ENCODE assay signal across 21 cellular contexts in the genomic region with DNA sequence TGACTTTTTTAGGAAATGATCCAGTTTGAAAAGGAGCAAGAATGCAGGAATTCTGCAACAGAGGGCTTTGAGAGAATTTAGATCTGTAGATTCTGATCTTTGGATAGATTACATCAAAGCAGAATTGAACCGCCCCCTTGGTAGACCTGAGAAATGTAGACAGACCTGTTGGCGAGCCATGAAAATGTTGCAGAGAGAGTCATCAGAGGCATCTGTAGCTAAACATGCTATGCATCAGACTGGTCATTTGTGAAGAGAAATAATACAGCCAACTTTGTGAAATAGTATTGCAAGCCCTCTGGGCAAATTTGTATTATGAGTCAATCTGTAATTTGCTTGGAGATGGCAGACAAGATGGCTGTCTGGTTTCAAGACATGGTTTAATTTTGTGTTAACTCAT. TPM values are rescaled to one million over a fixed set of nuclear protein-coding genes. Genes with fewer than 3 reads are reported as not detected.
DNase-seq lines count a peak whose midpoint lies in the region; ATAC-seq, FAIRE-seq and TF ChIP-seq lines count a peak whose summit lies in the region.
"Had no signal": no experiment of that assay in that cellular context is flagged by ENCODE, and none has a peak within 500 bp of the region (broad histone marks: within the 10 kb centered on the region; RNA-seq: fewer than 3 reads in every experiment).

No MANE protein-coding gene starts in this region.

- no peak overlapping the region for H2AFZ ChIP-seq in endothelial cell of umbilical vein (ENCODE audit: low read depth, low read length)

- POLR2A ChIA-PET in endothelial cell of umbilical vein (lab: Charles Lee): no interaction called here

- FAIRE-seq in endothelial cell of umbilical vein (lab: Jason Lieb, UNC): no peak
- FAIRE-seq: islet of Langerhans, TTC549 had no signal

- no peak for ATAC-seq in activated CD8-positive, alpha-beta memory T cell treated with anti-CD3 and anti-CD28 coated beads, Interleukin-2, amount 10 ng/mL, durations not matched to agents 7 days and 5 days
- no peak for ATAC-seq in GM19023 (IDR thresholded peaks at IDR 0.05; ENCODE audit: unreplicated experiment)
- ATAC-seq: naive thymus-derived CD4-positive, alpha-beta T cell; right cardiac atrium; stimulated activated effector memory CD8-positive, alpha-beta T cell treated with anti-CD3 and anti-CD28 coated beads, Interleukin-12 subunit alpha, Interleukin-12 subunit beta, amount 100 ng/mL, for 72 hours had no signal

- CTCF ChIA-PET in endothelial cell of umbilical vein (lab: Charles Lee): no interaction called here
- CTCF ChIA-PET in activated CD8-positive, alpha-beta memory T cell treated with anti-CD3 and anti-CD28 coated beads, Interleukin-2, amount 10 ng/mL, durations not matched to agents 7 days and 5 days (lab: Charles Lee): interaction anchor here (0.7 kb wide), 1 partner anchor 32 kb away, joined by 3 read pairs; no protein-coding TSS in a partner anchor

- TF ChIP-seq CTCF in endothelial cell of umbilical vein (IDR thresholded peaks at IDR 0.05; ENCODE audit: extremely low read depth in 1 of 2, insufficient read depth in 1 of 2, low read depth in 1 of 2, low read length in 2 of 2) (no peak), mesothelial cell of epicardium (IDR thresholded peaks at IDR 0.05; ENCODE audit: unreplicated experiment) (no peak)

- H4K20me1 ChIP-seq in endothelial cell of umbilical vein (replicated peaks; ENCODE audit: control insufficient read depth, extremely low read depth, insufficient read depth, low read length): no peaks in the 10 kb centered on the region

- H3K79me2 ChIP-seq in endothelial cell of umbilical vein (ENCODE audit: control insufficient read depth, insufficient read depth, low read length): peaks cover under 1% of the 10 kb centered on the region

- H3K4me1 ChIP-seq in endothelial cell of umbilical vein (ENCODE audit: control insufficient read depth, extremely low read depth, insufficient read depth, low read length): peaks cover 29% of the 10 kb centered on the region
- H3K4me1 ChIP-seq: colonic mucosa, testis had no signal

- H3K4me1 Mint-ChIP-seq in mesothelial cell of epicardium: peaks cover 34% of the 10 kb centered on the region
- H3K4me1 Mint-ChIP-seq in activated CD8-positive, alpha-beta memory T cell treated with anti-CD3 and anti-CD28 coated beads, Interleukin-2, amount 10 ng/mL, durations not matched to agents 7 days and 5 days: peaks cover 8% of the 10 kb centered on the region

- H3K27ac ChIP-seq in endothelial cell of umbilical vein (ENCODE audit: insufficient read depth, low read depth, low read length): peak overlapping the region; percentile 95
- H3K27ac ChIP-seq: colonic mucosa, testis had no signal

- H3K4me3 Mint-ChIP-seq in mesothelial cell of epicardium: no peak overlapping the region
- H3K4me3 Mint-ChIP-seq in activated CD8-positive, alpha-beta memory T cell treated with anti-CD3 and anti-CD28 coated beads, Interleukin-2, amount 10 ng/mL, durations not matched to agents 7 days and 5 days: no peak overlapping the region
- H3K4me3 Mint-ChIP-seq: naive thymus-derived CD4-positive, alpha-beta T cell; stimulated activated effector memory CD8-positive, alpha-beta T cell treated with anti-CD3 and anti-CD28 coated beads, Interleukin-12 subunit alpha, Interleukin-12 subunit beta, amount 100 ng/mL, for 72 hours had no signal

- no peak overlapping the region for H3K4me3 ChIP-seq in endothelial cell of umbilical vein (replicated peaks in 1 of 3; ENCODE audit: insufficient read depth in 1 of 3, low read depth in 1 of 3, low read length in 3 of 3)
- H3K4me3 ChIP-seq: colonic mucosa, testis had no signal

- H3K27me3 ChIP-seq in endothelial cell of umbilical vein (ENCODE audit: control insufficient read depth in 2 of 2, insufficient read depth in 2 of 2, low read length in 2 of 2): no peaks in the 10 kb centered on the region
- H3K27me3 ChIP-seq: brain microvascular endothelial cell, colonic mucosa, testis had no signal

- no peak for TF ChIP-seq POLR2A in endothelial cell of umbilical vein (IDR thresholded peaks at IDR 0.05; ENCODE audit: low read depth, low read length)

- BruUV-seq in endothelial cell of umbilical vein (replicated peaks; lab: Mats Ljungman, UMichigan): no TSS peak

- H3K27ac Mint-ChIP-seq in mesothelial cell of epicardium: peak overlapping the region; percentile 92
- H3K27ac Mint-ChIP-seq in activated CD8-positive, alpha-beta memory T cell treated with anti-CD3 and anti-CD28 coated beads, Interleukin-2, amount 10 ng/mL, durations not matched to agents 7 days and 5 days: no peak overlapping the region
- H3K27ac Mint-ChIP-seq: activated T-helper 2 cell treated with anti-CD3 and anti-CD28 coated beads, Interferon-gamma antibody, Interleukin-2, Interleukin-4, amounts not matched to agents 10 μg/mL and 5 μg/mL and 100 μg/mL, durations not matched to agents 14 hours and 24 hours and 36 hours; CD8-positive, alpha-beta memory T cell; stimulated activated effector memory CD8-positive, alpha-beta T cell treated with anti-CD3 and anti-CD28 coated beads, Interleukin-12 subunit alpha, Interleukin-12 subunit beta, amount 100 ng/mL, for 72 hours had no signal

- H3K9ac ChIP-seq in endothelial cell of umbilical vein (replicated peaks; ENCODE audit: extremely low read depth, insufficient read depth, low read length): no peak overlapping the region

- no peaks in the 10 kb centered on the region for H3K36me3 Mint-ChIP-seq in mesothelial cell of epicardium
- H3K36me3 Mint-ChIP-seq in activated CD8-positive, alpha-beta memory T cell treated with anti-CD3 and anti-CD28 coated beads, Interleukin-2, amount 10 ng/mL, durations not matched to agents 7 days and 5 days: peaks cover 18% of the 10 kb centered on the region
- H3K36me3 Mint-ChIP-seq: stimulated activated effector memory CD8-positive, alpha-beta T cell treated with anti-CD3 and anti-CD28 coated beads, Interleukin-12 subunit alpha, Interleukin-12 subunit beta, amount 100 ng/mL, for 72 hours had no signal

- H3K4me2 ChIP-seq in endothelial cell of umbilical vein (ENCODE audit: insufficient read depth, low read length): no peak overlapping the region

- H3K27me3 Mint-ChIP-seq in mesothelial cell of epicardium (ENCODE audit: low read depth): no peaks in the 10 kb centered on the region
- no peaks in the 10 kb centered on the region for H3K27me3 Mint-ChIP-seq in activated CD8-positive, alpha-beta memory T cell treated with anti-CD3 and anti-CD28 coated beads, Interleukin-2, amount 10 ng/mL, durations not matched to agents 7 days and 5 days
- H3K27me3 Mint-ChIP-seq: CD8-positive, alpha-beta memory T cell; naive thymus-derived CD4-positive, alpha-beta T cell had no signal

- no peaks in the 10 kb centered on the region for H3K36me3 ChIP-seq in endothelial cell of umbilical vein (ENCODE audit: control insufficient read depth in 2 of 2, extremely low read depth in 1 of 2, insufficient read depth in 2 of 2, low read length in 2 of 2)
- H3K36me3 ChIP-seq: brain microvascular endothelial cell, colonic mucosa had no signal

- DNase-seq in EH (ENCODE audit: low read depth) (peak; percentile 36), LoVo (ENCODE audit: low spot score) (peak; percentile 24), endothelial cell of umbilical vein (ENCODE audit: low read depth, low spot score) (no peak), mesothelial cell of epicardium (ENCODE audit: low spot score in 2 of 2, unreplicated experiment in 2 of 2) (no peak), NCI-H146 treated with DMSO at 0.1 percent for 48 hours (lab: John Stamatoyannopoulos, UW; ENCODE audit: unreplicated experiment) (no peak)
- DNase-seq in activated CD8-positive, alpha-beta memory T cell treated with anti-CD3 and anti-CD28 coated beads, Interleukin-2, amount 10 ng/mL, durations not matched to agents 7 days and 5 days: no peak
- DNase-seq in activated CD4-positive, CD25-positive, alpha-beta regulatory T cell treated with anti-CD3 and anti-CD28 coated beads, Interleukin-2, amount 50 U/mL, for 72 hours: no peak
- DNase-seq: activated CD4-positive, alpha-beta T cell treated with anti-CD3 and anti-CD28 coated beads for 48 hours; brain microvascular endothelial cell; CD8-positive, alpha-beta memory T cell; colonic mucosa; hippocampal formation; naive thymus-derived CD4-positive, alpha-beta T cell; NCI-H526; right cardiac atrium; testis had no signal

- intact Hi-C loops in endothelial cell of umbilical vein (cut with micrococcal nuclease): no loop called here

- no peaks in the 10 kb centered on the region for H3K9me3 ChIP-seq in endothelial cell of umbilical vein (replicated peaks; ENCODE audit: control insufficient read depth, insufficient read depth, low read length)
- H3K9me3 ChIP-seq: colonic mucosa, testis had no signal

- dilution Hi-C loops in endothelial cell of umbilical vein (cut with MboI; ENCODE audit: extremely low pct_ligation_motif_present, low sequenced_read_pairs): no loop called here

- no peaks in the 10 kb centered on the region for H3K9me1 ChIP-seq in endothelial cell of umbilical vein (replicated peaks; ENCODE audit: control insufficient read depth, extremely low read depth, insufficient read depth, low read length)

- peaks cover 10% of the 10 kb centered on the region for H3K9me3 Mint-ChIP-seq in mesothelial cell of epicardium
- H3K9me3 Mint-ChIP-seq in activated CD8-positive, alpha-beta memory T cell treated with anti-CD3 and anti-CD28 coated beads, Interleukin-2, amount 10 ng/mL, durations not matched to agents 7 days and 5 days (ENCODE audit: low read depth): peaks cover 3% of the 10 kb centered on the region
- H3K9me3 Mint-ChIP-seq: stimulated activated effector memory CD8-positive, alpha-beta T cell treated with anti-CD3 and anti-CD28 coated beads, Interleukin-12 subunit alpha, Interleukin-12 subunit beta, amount 100 ng/mL, for 72 hours had no signal

TF ChIP-seq in endothelial cell of umbilical vein, 7 proteins besides CTCF, POLR2A, EP300 and RAD21 (continues in another document):
- no peak for TF ChIP-seq FOS (IDR thresholded peaks at IDR 0.05; ENCODE audit: borderline replicate concordance, insufficient read depth, low read length)
- no peak for TF ChIP-seq POLR2AphosphoS5 (IDR thresholded peaks at IDR 0.05; ENCODE audit: insufficient read depth, low read depth, low read length)
- no peak for TF ChIP-seq MYC (IDR thresholded peaks at IDR 0.05; ENCODE audit: low read depth, low read length)
- TF ChIP-seq EZH2 (IDR thresholded peaks at IDR 0.05; ENCODE audit: borderline replicate concordance, low read depth, low read length, severe bottlenecking): no peak

RNA-seq across cellular contexts. Expression of a gene that starts 4.3 kb away (rescaled TPM):
- 21.9 and 31.1 TPM in 2 replicates for total RNA-seq in endothelial cell of umbilical vein
- 10.2 and 18.3 TPM in 2 replicates for polyA plus RNA-seq in endothelial cell of umbilical vein
- 18.9 and 20.3 TPM in 2 replicates for polyA plus RNA-seq in endothelial cell of umbilical vein (2011; cell fraction: cytosol; rRNA removed)
- 18.5 and 32.8 TPM in 2 replicates for polyA plus RNA-seq in endothelial cell of umbilical vein (2011; cell fraction: nucleus; rRNA removed)
- polyA plus RNA-seq in endothelial cell of umbilical vein (2012): 13.8 and 28.9 TPM in 2 replicates
- 6.5 and 6.9 TPM in 2 replicates for polyA minus RNA-seq in endothelial cell of umbilical vein
- 5.1 TPM for polyA minus RNA-seq in endothelial cell of umbilical vein (2011; cell fraction: cytosol; rRNA and poly(A)+ RNA removed)
- 22.3 and 33.3 TPM in 2 replicates for polyA minus RNA-seq in endothelial cell of umbilical vein (2011; cell fraction: nucleus; rRNA and poly(A)+ RNA removed)
- 32.7 to 36.9 TPM (median 36.8 TPM) in 3 replicates for total RNA-seq in mesothelial cell of epicardium
- total RNA-seq in activated CD8-positive, alpha-beta memory T cell treated with anti-CD3 and anti-CD28 coated beads, Interleukin-2, amount 10 ng/mL, durations not matched to agents 7 days and 5 days: 10 to 100 TPM; 45.9 to 55.8 TPM

Comparison
In these comparisons a context has a peak if more than half of its experiments do, and no peak if none do; other contexts are left out.
1. DNase-seq: peak in EH (single experiment) and LoVo (single experiment); none in endothelial cell of umbilical vein (single experiment), mesothelial cell of epicardium (0 of 2), activated CD8-positive, alpha-beta memory T cell treated with anti-CD3 and anti-CD28 coated beads, Interleukin-2, amount 10 ng/mL, durations not matched to agents 7 days and 5 days (single experiment), activated CD4-positive, CD25-positive, alpha-beta regulatory T cell treated with anti-CD3 and anti-CD28 coated beads, Interleukin-2, amount 50 U/mL, for 72 hours (single experiment) and NCI-H146 treated with DMSO at 0.1 percent for 48 hours (single experiment).